Comparison of ENCODE assay signal across 1 cellular context in genomic region chr19:40465025-40465780, GRCh38.
TF ChIP-seq lines count a peak whose summit lies in the region.

Gene BLVRB (minus strand): TSS chr19:40465745. CDS start chr19:40465688, 57 bp downstream.

TF ChIP-seq in HepG2, 621 proteins besides CTCF, POLR2A, EP300 and RAD21 (continued from another document and continues in another):
- no peak for TF ChIP-seq KDM3A (CRISPR knock-in tag; IDR thresholded peaks at IDR 0.05; ENCODE audit: low read depth)
- peak; percentile 41; the same call in 1 of the 2 replicates for TF ChIP-seq YEATS2 (CRISPR knock-in tag; IDR thresholded peaks at IDR 0.05; ENCODE audit: borderline replicate concordance)
- no peak for TF ChIP-seq ZSCAN29 (CRISPR knock-in tag; conservative IDR thresholded peaks at IDR 0.05)
- no peak for TF ChIP-seq MZF1 (CRISPR knock-in tag; IDR thresholded peaks at IDR 0.05; ENCODE audit: borderline replicate concordance)
- TF ChIP-seq PAX8 (CRISPR knock-in tag; IDR thresholded peaks at IDR 0.05; ENCODE audit: borderline replicate concordance), result peak; percentile 67; the same call in 1 of the 2 replicates
- no peak for TF ChIP-seq ZNF737 (CRISPR knock-in tag; IDR thresholded peaks at IDR 0.05; ENCODE audit: borderline replicate concordance)
- TF ChIP-seq MIER3 (CRISPR knock-in tag; IDR thresholded peaks at IDR 0.05; ENCODE audit: borderline replicate concordance), result peak; percentile 59; the same call in 1 of the 2 replicates
- no peak for TF ChIP-seq ETS1 (CRISPR knock-in tag; IDR thresholded peaks at IDR 0.05)
- no peak; the same call in 1 of the 2 replicates for TF ChIP-seq CBFB (CRISPR knock-in tag; IDR thresholded peaks at IDR 0.05)
- TF ChIP-seq STAG1 (CRISPR knock-in tag; IDR thresholded peaks at IDR 0.05), result no peak
- TF ChIP-seq ZMYM2 (CRISPR knock-in tag; IDR thresholded peaks at IDR 0.05), result peak; percentile 51; the same call in 1 of the 2 replicates
- TF ChIP-seq ZNF569 (CRISPR knock-in tag; IDR thresholded peaks at IDR 0.05; ENCODE audit: borderline replicate concordance), result no peak
- 0 out of 2 replicates have a peak, but pooled peaks have one; percentile 64 for TF ChIP-seq ZZZ3 (CRISPR knock-in tag; IDR thresholded peaks at IDR 0.05; ENCODE audit: borderline replicate concordance)
- TF ChIP-seq DNMT1 (CRISPR knock-in tag; IDR thresholded peaks at IDR 0.05), result no peak
- TF ChIP-seq ZBTB26 (CRISPR knock-in tag; IDR thresholded peaks at IDR 0.05; ENCODE audit: borderline replicate concordance), result no peak; the same call in 1 of the 2 replicates
- no peak for TF ChIP-seq MEF2D (CRISPR knock-in tag; IDR thresholded peaks at IDR 0.05)
- TF ChIP-seq PRMT3 (CRISPR knock-in tag; IDR thresholded peaks at IDR 0.05; ENCODE audit: borderline replicate concordance, low read depth), result no peak
- no peak for TF ChIP-seq RERE (CRISPR knock-in tag; IDR thresholded peaks at IDR 0.05; ENCODE audit: low read depth)
- peak; percentile 45; the same call in 1 of the 2 replicates for TF ChIP-seq KDM5B (CRISPR knock-in tag; IDR thresholded peaks at IDR 0.05; ENCODE audit: borderline replicate concordance)
- TF ChIP-seq, protein P1, sequence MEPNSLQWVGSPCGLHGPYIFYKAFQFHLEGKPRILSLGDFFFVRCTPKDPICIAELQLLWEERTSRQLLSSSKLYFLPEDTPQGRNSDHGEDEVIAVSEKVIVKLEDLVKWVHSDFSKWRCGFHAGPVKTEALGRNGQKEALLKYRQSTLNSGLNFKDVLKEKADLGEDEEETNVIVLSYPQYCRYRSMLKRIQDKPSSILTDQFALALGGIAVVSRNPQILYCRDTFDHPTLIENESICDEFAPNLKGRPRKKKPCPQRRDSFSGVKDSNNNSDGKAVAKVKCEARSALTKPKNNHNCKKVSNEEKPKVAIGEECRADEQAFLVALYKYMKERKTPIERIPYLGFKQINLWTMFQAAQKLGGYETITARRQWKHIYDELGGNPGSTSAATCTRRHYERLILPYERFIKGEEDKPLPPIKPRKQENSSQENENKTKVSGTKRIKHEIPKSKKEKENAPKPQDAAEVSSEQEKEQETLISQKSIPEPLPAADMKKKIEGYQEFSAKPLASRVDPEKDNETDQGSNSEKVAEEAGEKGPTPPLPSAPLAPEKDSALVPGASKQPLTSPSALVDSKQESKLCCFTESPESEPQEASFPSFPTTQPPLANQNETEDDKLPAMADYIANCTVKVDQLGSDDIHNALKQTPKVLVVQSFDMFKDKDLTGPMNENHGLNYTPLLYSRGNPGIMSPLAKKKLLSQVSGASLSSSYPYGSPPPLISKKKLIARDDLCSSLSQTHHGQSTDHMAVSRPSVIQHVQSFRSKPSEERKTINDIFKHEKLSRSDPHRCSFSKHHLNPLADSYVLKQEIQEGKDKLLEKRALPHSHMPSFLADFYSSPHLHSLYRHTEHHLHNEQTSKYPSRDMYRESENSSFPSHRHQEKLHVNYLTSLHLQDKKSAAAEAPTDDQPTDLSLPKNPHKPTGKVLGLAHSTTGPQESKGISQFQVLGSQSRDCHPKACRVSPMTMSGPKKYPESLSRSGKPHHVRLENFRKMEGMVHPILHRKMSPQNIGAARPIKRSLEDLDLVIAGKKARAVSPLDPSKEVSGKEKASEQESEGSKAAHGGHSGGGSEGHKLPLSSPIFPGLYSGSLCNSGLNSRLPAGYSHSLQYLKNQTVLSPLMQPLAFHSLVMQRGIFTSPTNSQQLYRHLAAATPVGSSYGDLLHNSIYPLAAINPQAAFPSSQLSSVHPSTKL (CRISPR knock-in tag; IDR thresholded peaks at IDR 0.05), result peak; percentile 37; the same call in 1 of the 2 replicates
- no peak for TF ChIP-seq RBAK (CRISPR knock-in tag; IDR thresholded peaks at IDR 0.05)
- TF ChIP-seq THAP7 (CRISPR knock-in tag; IDR thresholded peaks at IDR 0.05), result no peak
- TF ChIP-seq, protein P2, sequence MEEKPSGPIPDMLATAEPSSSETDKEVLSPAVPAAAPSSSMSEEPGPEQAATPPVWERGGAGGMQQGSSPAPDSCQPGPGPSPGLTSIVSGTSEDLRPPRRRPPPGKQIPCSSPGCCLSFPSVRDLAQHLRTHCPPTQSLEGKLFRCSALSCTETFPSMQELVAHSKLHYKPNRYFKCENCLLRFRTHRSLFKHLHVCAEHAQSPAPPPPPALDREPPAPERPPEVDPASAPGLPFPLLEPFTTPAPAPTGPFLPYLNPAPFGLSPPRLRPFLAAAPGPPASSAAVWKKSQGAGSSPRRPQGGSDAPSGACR (CRISPR knock-in tag; IDR thresholded peaks at IDR 0.05), result no peak
- TF ChIP-seq ZNF646 (CRISPR knock-in tag; IDR thresholded peaks at IDR 0.05), result peak; percentile 63; the same call in 1 of the 2 replicates
- TF ChIP-seq, protein P3, sequence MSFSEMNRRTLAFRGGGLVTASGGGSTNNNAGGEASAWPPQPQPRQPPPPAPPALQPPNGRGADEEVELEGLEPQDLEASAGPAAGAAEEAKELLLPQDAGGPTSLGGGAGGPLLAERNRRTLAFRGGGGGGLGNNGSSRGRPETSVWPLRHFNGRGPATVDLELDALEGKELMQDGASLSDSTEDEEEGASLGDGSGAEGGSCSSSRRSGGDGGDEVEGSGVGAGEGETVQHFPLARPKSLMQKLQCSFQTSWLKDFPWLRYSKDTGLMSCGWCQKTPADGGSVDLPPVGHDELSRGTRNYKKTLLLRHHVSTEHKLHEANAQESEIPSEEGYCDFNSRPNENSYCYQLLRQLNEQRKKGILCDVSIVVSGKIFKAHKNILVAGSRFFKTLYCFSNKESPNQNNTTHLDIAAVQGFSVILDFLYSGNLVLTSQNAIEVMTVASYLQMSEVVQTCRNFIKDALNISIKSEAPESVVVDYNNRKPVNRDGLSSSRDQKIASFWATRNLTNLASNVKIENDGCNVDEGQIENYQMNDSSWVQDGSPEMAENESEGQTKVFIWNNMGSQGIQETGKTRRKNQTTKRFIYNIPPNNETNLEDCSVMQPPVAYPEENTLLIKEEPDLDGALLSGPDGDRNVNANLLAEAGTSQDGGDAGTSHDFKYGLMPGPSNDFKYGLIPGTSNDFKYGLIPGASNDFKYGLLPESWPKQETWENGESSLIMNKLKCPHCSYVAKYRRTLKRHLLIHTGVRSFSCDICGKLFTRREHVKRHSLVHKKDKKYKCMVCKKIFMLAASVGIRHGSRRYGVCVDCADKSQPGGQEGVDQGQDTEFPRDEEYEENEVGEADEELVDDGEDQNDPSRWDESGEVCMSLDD (CRISPR knock-in tag; IDR thresholded peaks at IDR 0.05; ENCODE audit: borderline replicate concordance), result no peak
- peak; percentile 62 for TF ChIP-seq TARDBP (CRISPR knock-in tag; IDR thresholded peaks at IDR 0.05)
- TF ChIP-seq ELF3 (CRISPR knock-in tag; IDR thresholded peaks at IDR 0.05), result no peak
- TF ChIP-seq DBP (CRISPR knock-in tag; IDR thresholded peaks at IDR 0.05; ENCODE audit: not compliant biosample characterization), result no peak
- TF ChIP-seq ARID2 (CRISPR knock-in tag; IDR thresholded peaks at IDR 0.05; ENCODE audit: borderline replicate concordance), result no peak
